In the genomic region with DNA sequence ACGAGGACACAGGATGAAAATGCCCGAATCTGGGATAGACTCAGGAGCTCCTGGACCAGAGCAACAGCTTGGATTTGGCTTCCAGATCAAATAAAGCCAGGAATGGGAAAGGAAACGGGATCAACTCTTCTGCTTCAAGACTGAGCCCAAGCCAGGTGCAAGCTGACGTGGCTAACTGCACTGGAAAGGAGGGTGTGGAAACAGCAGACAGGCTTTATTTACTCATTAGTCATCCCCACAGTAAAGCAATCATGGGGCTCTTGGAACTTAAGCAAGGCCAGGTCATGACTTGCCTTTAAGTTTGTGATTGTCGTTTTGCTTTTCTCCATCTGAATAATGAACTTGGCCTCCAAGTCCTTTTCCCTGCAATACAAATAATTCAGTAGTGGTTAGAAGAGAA, we compare ENCODE assay signal across 10 cellular contexts. TPM values are rescaled to one million over a fixed set of nuclear protein-coding genes. Genes with fewer than 3 reads are reported as not detected.
DNase-seq lines count a peak whose midpoint lies in the region; FAIRE-seq and TF ChIP-seq lines count a peak whose summit lies in the region.
"Had no signal": no experiment of that assay in that cellular context is flagged by ENCODE, and none has a peak within 500 bp of the region (broad histone marks: within the 10 kb centered on the region; RNA-seq: fewer than 3 reads in every experiment).

No MANE protein-coding gene starts in this region.

- H3K27ac Mint-ChIP-seq in activated CD4-positive, alpha-beta memory T cell treated with anti-CD3 and anti-CD28 coated beads for 36 hours: no peak overlapping the region
- H3K27ac Mint-ChIP-seq: B cell had no signal

- CTCF ChIA-PET in activated CD4-positive, alpha-beta memory T cell treated with anti-CD3 and anti-CD28 coated beads for 36 hours (lab: Charles Lee): interaction anchor here (1.8 kb wide), 1 partner anchor 9 kb away, joined by 4 read pairs; no protein-coding TSS in a partner anchor

- no peaks in the 10 kb centered on the region for H3K27me3 ChIP-seq in uterus

- intact Hi-C loops in uterus (cut with DNase I; ENCODE audit: low total_unique reads): no loop called here
- intact Hi-C loops in activated CD4-positive, alpha-beta memory T cell treated with anti-CD3 and anti-CD28 coated beads for 36 hours (cut with micrococcal nuclease): no loop called here

- H3K36me3 ChIP-seq in uterus: no peaks in the 10 kb centered on the region

- H3K4me1 ChIP-seq in uterus: no peaks in the 10 kb centered on the region

- TF ChIP-seq POLR2A in uterus (IDR thresholded peaks at IDR 0.05): no peak

- H3K4me3 ChIP-seq in uterus: no peak overlapping the region

- no peaks in the 10 kb centered on the region for H3K4me1 Mint-ChIP-seq in activated CD4-positive, alpha-beta memory T cell treated with anti-CD3 and anti-CD28 coated beads for 36 hours (ENCODE audit: low read depth)
- H3K4me1 Mint-ChIP-seq: B cell had no signal

- H3K27ac ChIP-seq in uterus: peak overlapping the region; percentile 37 to 50

- DNase-seq in NCI-H748 (lab: John Stamatoyannopoulos, UW; ENCODE audit: unreplicated experiment) (peak; percentile 23), NCI-H748 treated with DMSO at 0.1 percent for 48 hours (lab: John Stamatoyannopoulos, UW) (no peak), SIG-M5 treated with dmso at 0.1 percent for 504 hours (lab: John Stamatoyannopoulos, UW; ENCODE audit: unreplicated experiment) (peak; percentile 83), uterus (peak; percentile 60), NCI-H2227 treated with DMSO at 0.1 percent for 48 hours (lab: John Stamatoyannopoulos, UW) (no peak)
- DNase-seq in activated CD4-positive, alpha-beta memory T cell treated with anti-CD3 and anti-CD28 coated beads for 36 hours: no peak
- no peak for DNase-seq in stimulated activated naive CD4-positive, alpha-beta T cell (lab: John Stamatoyannopoulos, UW)
- DNase-seq: GOT3 had no signal

- H3K4me3 Mint-ChIP-seq in activated CD4-positive, alpha-beta memory T cell treated with anti-CD3 and anti-CD28 coated beads for 36 hours: no peak overlapping the region
- H3K4me3 Mint-ChIP-seq: B cell had no signal

- H3K9me3 ChIP-seq in uterus: no peaks in the 10 kb centered on the region

- POLR2A ChIA-PET in activated CD4-positive, alpha-beta memory T cell treated with anti-CD3 and anti-CD28 coated beads for 36 hours (lab: Charles Lee): no interaction called here

- H3K36me3 Mint-ChIP-seq in activated CD4-positive, alpha-beta memory T cell treated with anti-CD3 and anti-CD28 coated beads for 36 hours: peaks cover 31% of the 10 kb centered on the region

- FAIRE-seq in islet of Langerhans (lab: Jason Lieb, UNC): peak; percentile 98

- no peaks in the 10 kb centered on the region for H3K27me3 Mint-ChIP-seq in activated CD4-positive, alpha-beta memory T cell treated with anti-CD3 and anti-CD28 coated beads for 36 hours
- H3K27me3 Mint-ChIP-seq: B cell had no signal

- peaks cover 9% of the 10 kb centered on the region for H3K9me3 Mint-ChIP-seq in activated CD4-positive, alpha-beta memory T cell treated with anti-CD3 and anti-CD28 coated beads for 36 hours

- no peak for TF ChIP-seq CTCF in uterus (IDR thresholded peaks at IDR 0.05)

RNA-seq across cellular contexts. Expression of gene KIF16B, which starts 45.2 kb away (rescaled TPM):
- total RNA-seq in uterus: 10 to 100 TPM in 3 of 4 donors, 1 to 10 TPM in 1; 8.7 to 20.6 (median 16.6) TPM
- total RNA-seq in activated CD4-positive, alpha-beta memory T cell treated with anti-CD3 and anti-CD28 coated beads for 36 hours: 1 to 10 TPM; 7.7 to 7.9 TPM

Comparison
In these comparisons a context has a peak if more than half of its experiments do, and no peak if none do; other contexts are left out.
1. DNase-seq: peak in NCI-H748 (single experiment), SIG-M5 treated with dmso at 0.1 percent for 504 hours (single experiment) and uterus (2 of 2); none in NCI-H748 treated with DMSO at 0.1 percent for 48 hours (single experiment), NCI-H2227 treated with DMSO at 0.1 percent for 48 hours (single experiment), activated CD4-positive, alpha-beta memory T cell treated with anti-CD3 and anti-CD28 coated beads for 36 hours (single experiment) and stimulated activated naive CD4-positive, alpha-beta T cell (0 of 6).